Comparison of ENCODE assay signal across 14 cellular contexts in genomic region chr10:73813333-73813732, GRCh38. TPM values are rescaled to one million over a fixed set of nuclear protein-coding genes. Genes with fewer than 3 reads are reported as not detected.
A peak's percentile ranks its signal among the peaks of the same experiment; 100 is the strongest.
DNase-seq lines count a peak whose midpoint lies in the region; ATAC-seq and TF ChIP-seq lines count a peak whose summit lies in the region.
"Had no signal": no experiment of that assay in that cellular context is flagged by ENCODE, and none has a peak within 500 bp of the region (broad histone marks: within the 10 kb centered on the region; RNA-seq: fewer than 3 reads in every experiment).

No MANE protein-coding gene starts in this region.

- no peak overlapping the region for H3K14ac ChIP-seq in neuronal stem cell (ENCODE audit: low read length)

- H3K4me3 Mint-ChIP-seq in CD4-positive, alpha-beta T cell, result peak overlapping the region; percentile 84
- H3K4me3 Mint-ChIP-seq in endothelial cell (ENCODE audit: unreplicated experiment), result peak overlapping the region; percentile 81
- H3K4me3 Mint-ChIP-seq in neural crest cell, result peak overlapping the region; percentile 81
- H3K4me3 Mint-ChIP-seq in stimulated activated naive B cell treated with anti-CD40 and anti-IgM and Interleukin-4, amounts not matched to agents 10 μg/mL and 1 μg/mL and 100 μg/mL, for 72 hours, result no peak overlapping the region

- peaks cover 28% of the 10 kb centered on the region for H3K4me1 Mint-ChIP-seq in CD4-positive, alpha-beta T cell (ENCODE audit: low read depth)
- peaks cover 23% of the 10 kb centered on the region for H3K4me1 Mint-ChIP-seq in endothelial cell (ENCODE audit: unreplicated experiment)
- H3K4me1 Mint-ChIP-seq in neural crest cell, result peaks cover 13% of the 10 kb centered on the region
- H3K4me1 Mint-ChIP-seq in stimulated activated naive B cell treated with anti-CD40 and anti-IgM and Interleukin-4, amounts not matched to agents 10 μg/mL and 1 μg/mL and 100 μg/mL, for 72 hours, result peaks cover 9 to 24% of the 10 kb centered on the region in 2 donors

- H3K18ac ChIP-seq in neuronal stem cell (ENCODE audit: low read length), result no peak overlapping the region

- H3K9me3 ChIP-seq in CD4-positive, alpha-beta T cell (ENCODE audit: control insufficient read depth, low read length), result no peaks in the 10 kb centered on the region
- no peaks in the 10 kb centered on the region for H3K9me3 ChIP-seq in neuronal stem cell (replicated peaks in 1 of 2; ENCODE audit: control insufficient read depth in 2 of 2, insufficient read depth in 1 of 2, low read depth in 1 of 2, low read length in 2 of 2)

- no peak for ATAC-seq in CD4-positive, alpha-beta T cell (ENCODE audit: poor library complexity)
- no peak for ATAC-seq in stimulated activated naive B cell treated with anti-CD40 and anti-IgM and Interleukin-4, amounts not matched to agents 10 μg/mL and 1 μg/mL and 100 μg/mL, for 72 hours (replicated peaks)
- ATAC-seq: Panc1, Right ventricle myocardium inferior had no signal

- no peak overlapping the region for H2AFZ ChIP-seq in neuronal stem cell (ENCODE audit: low read length)

- no peak overlapping the region for H2BK5ac ChIP-seq in neuronal stem cell (ENCODE audit: low read length)

- H3K4me2 ChIP-seq in neuronal stem cell (ENCODE audit: insufficient read depth, low read length, poor library complexity, severe bottlenecking), result no peak overlapping the region

- TF ChIP-seq CTCF in CD4-positive, alpha-beta T cell (IDR thresholded peaks at IDR 0.05), result no peak
- TF ChIP-seq CTCF in RWPE1 (conservative IDR thresholded peaks at IDR 0.05; ENCODE audit: low read depth) (no peak), endothelial cell (IDR thresholded peaks at IDR 0.05; ENCODE audit: unreplicated experiment) (no peak), neural crest cell (conservative IDR thresholded peaks at IDR 0.05) (no peak)

- H3K79me1 ChIP-seq in neuronal stem cell (ENCODE audit: low read depth, low read length), result no peaks in the 10 kb centered on the region

- H4K8ac ChIP-seq in neuronal stem cell (ENCODE audit: low read depth, low read length), result no peak overlapping the region

- no peak overlapping the region for H3K9ac ChIP-seq in neuronal stem cell (ENCODE audit: low read depth, low read length, poor library complexity)

- POLR2A ChIA-PET in CD4-positive, alpha-beta T cell (lab: Charles Lee), result interaction anchor here (1.1 to 2.0 kb wide), 2 partner anchors 40 to 41 kb away, joined by 3 to 5 read pairs; a partner anchor contains a TSS
- POLR2A ChIA-PET in RWPE1 (lab: Yijun Ruan, JAX; ENCODE audit: low non-redundant PET), result no interaction called here

- H2BK120ac ChIP-seq in neuronal stem cell (ENCODE audit: low read depth, low read length), result no peak overlapping the region

- peaks cover 80% of the 10 kb centered on the region for H3K36me3 Mint-ChIP-seq in CD4-positive, alpha-beta T cell (ENCODE audit: low read depth)
- H3K36me3 Mint-ChIP-seq in endothelial cell (ENCODE audit: low read depth, unreplicated experiment), result peaks cover 33% of the 10 kb centered on the region
- H3K36me3 Mint-ChIP-seq in neural crest cell (ENCODE audit: low read depth), result no peaks in the 10 kb centered on the region
- H3K36me3 Mint-ChIP-seq in stimulated activated naive B cell treated with anti-CD40 and anti-IgM and Interleukin-4, amounts not matched to agents 10 μg/mL and 1 μg/mL and 100 μg/mL, for 72 hours, result peaks cover 21 to 39% of the 10 kb centered on the region in 2 donors

- H2BK15ac ChIP-seq in neuronal stem cell (ENCODE audit: low read length), result no peak overlapping the region

- no peak overlapping the region for H3K27ac ChIP-seq in CD4-positive, alpha-beta T cell (ENCODE audit: low read depth, low read length)
- H3K27ac ChIP-seq in RWPE1, result peak overlapping the region; percentile 24; the same call in 1 of the 2 replicates
- no peak overlapping the region for H3K27ac ChIP-seq in neuronal stem cell (replicated peaks; ENCODE audit: low read length)

- no peak overlapping the region for H2BK12ac ChIP-seq in neuronal stem cell (ENCODE audit: low read length)

- H3K27ac Mint-ChIP-seq in CD4-positive, alpha-beta T cell, result peak overlapping the region; percentile 80
- H3K27ac Mint-ChIP-seq in endothelial cell (ENCODE audit: unreplicated experiment) (peak overlapping the region; percentile 13), neural crest cell (ENCODE audit: unreplicated experiment) (peak overlapping the region; percentile 29)
- no peak overlapping the region for H3K27ac Mint-ChIP-seq in stimulated activated naive B cell treated with anti-CD40 and anti-IgM and Interleukin-4, amounts not matched to agents 10 μg/mL and 1 μg/mL and 100 μg/mL, for 72 hours

- H3K36me3 ChIP-seq in neuronal stem cell (replicated peaks in 1 of 2; ENCODE audit: control insufficient read depth in 2 of 2, insufficient read depth in 2 of 2, low read length in 2 of 2), result peaks cover 16 to 49% of the 10 kb centered on the region in 2 donors

- H3K27me3 Mint-ChIP-seq in CD4-positive, alpha-beta T cell, result no peaks in the 10 kb centered on the region
- H3K27me3 Mint-ChIP-seq in endothelial cell (ENCODE audit: unreplicated experiment) (peaks cover 16% of the 10 kb centered on the region), neural crest cell (ENCODE audit: low read depth) (no peaks in the 10 kb centered on the region)
- no peaks in the 10 kb centered on the region for H3K27me3 Mint-ChIP-seq in stimulated activated naive B cell treated with anti-CD40 and anti-IgM and Interleukin-4, amounts not matched to agents 10 μg/mL and 1 μg/mL and 100 μg/mL, for 72 hours

- no peak overlapping the region for H3K23ac ChIP-seq in neuronal stem cell (ENCODE audit: low read depth, low read length, poor library complexity)

- H3K9me3 Mint-ChIP-seq in CD4-positive, alpha-beta T cell, result no peaks in the 10 kb centered on the region
- H3K9me3 Mint-ChIP-seq in endothelial cell (ENCODE audit: unreplicated experiment) (no peaks in the 10 kb centered on the region), neural crest cell (no peaks in the 10 kb centered on the region)
- no peaks in the 10 kb centered on the region for H3K9me3 Mint-ChIP-seq in stimulated activated naive B cell treated with anti-CD40 and anti-IgM and Interleukin-4, amounts not matched to agents 10 μg/mL and 1 μg/mL and 100 μg/mL, for 72 hours

- H3K4me3 ChIP-seq in neuronal stem cell (ENCODE audit: low read length in 2 of 2), result no peak overlapping the region

- no peak overlapping the region for H4K91ac ChIP-seq in neuronal stem cell (ENCODE audit: low read depth, low read length, poor library complexity)

- no peaks in the 10 kb centered on the region for H3K27me3 ChIP-seq in CD4-positive, alpha-beta T cell (ENCODE audit: control insufficient read depth, insufficient read depth, low read length)
- no peaks in the 10 kb centered on the region for H3K27me3 ChIP-seq in neuronal stem cell (ENCODE audit: control insufficient read depth in 3 of 3, insufficient read depth in 3 of 3, low read depth in 1 of 3, low read length in 3 of 3)

- H3K4me1 ChIP-seq in neuronal stem cell (ENCODE audit: control insufficient read depth in 2 of 2, insufficient read depth in 1 of 2, low read depth in 1 of 2, low read length in 2 of 2), result peaks cover 0 to 6% of the 10 kb centered on the region in 2 donors

- no peak overlapping the region for H3K4ac ChIP-seq in neuronal stem cell (ENCODE audit: low read length)

- no peak for DNase-seq in CD4-positive, alpha-beta T cell
- DNase-seq in RWPE1 (ENCODE audit: low spot score), result no peak
- DNase-seq in endothelial cell (ENCODE audit: low spot score), result no peak
- no peak for DNase-seq in neural crest cell (ENCODE audit: low read depth, low spot score)
- DNase-seq in neuronal stem cell (ENCODE audit: low spot score), result no peak
- no peak for DNase-seq in mesenteric fat pad (ENCODE audit: low spot score)
- DNase-seq in stimulated activated naive B cell treated with anti-CD40 and anti-IgM and Interleukin-4, amounts not matched to agents 10 μg/mL and 1 μg/mL and 100 μg/mL, for 72 hours, result no peak
- DNase-seq: EL, NCI-H1105, NCI-H1694 treated with DMSO at 0.1 percent for 48 hours, NCI-H226, NCI-H524 treated with DMSO at 0.1 percent for 48 hours had no signal

- CTCF ChIA-PET in CD4-positive, alpha-beta T cell (lab: Charles Lee), result interaction anchor here (1.4 kb wide), 1 partner anchor 52 kb away, joined by 3 read pairs; no protein-coding TSS in a partner anchor
- CTCF ChIA-PET in RWPE1 (lab: Yijun Ruan, JAX), result no interaction called here

- intact Hi-C loops in CD4-positive, alpha-beta T cell (cut with DNase I, micrococcal nuclease), result loop anchor here in 1 of 2 experiments (2.0 to 10.0 kb wide), 3 partner anchors 67 to 1014 kb away; partner anchors contain the start of genes KAT6B and PPP3CB

- no peak overlapping the region for H2AK5ac ChIP-seq in neuronal stem cell (ENCODE audit: low read depth, low read length)

- WGBS in neuronal stem cell (ENCODE audit: extremely low coverage in 2 of 2, insufficient read length in 2 of 2, insufficient replicate concordance in 1 of 2), 2 donors, result no CpG with 5 or more reads among the region's 7 CpGs

RNA-seq across cellular contexts. Expression of gene NDST2, which starts 1.9 kb away (rescaled TPM):
- 100 to 1,000 TPM; 121 to 135 TPM for total RNA-seq in CD4-positive, alpha-beta T cell
- total RNA-seq in endothelial cell (ENCODE audit: unreplicated experiment) (32.8 TPM), neural crest cell (27.6 and 35.7 TPM in 2 replicates), mesenteric fat pad (41.6 TPM)
- 14.3 TPM for polyA plus RNA-seq in neuronal stem cell (2013, experiment 1 of 2)
- 14.9 TPM for polyA plus RNA-seq in neuronal stem cell (2013, experiment 2 of 2)

RNA-seq across cellular contexts. Expression of gene ZSWIM8, which starts 27.9 kb away (rescaled TPM):
- total RNA-seq in CD4-positive, alpha-beta T cell, result 10 to 100 TPM; 66.4 to 70.7 TPM
- total RNA-seq in endothelial cell (ENCODE audit: unreplicated experiment) (176 TPM), neural crest cell (74.9 and 75.7 TPM in 2 replicates), mesenteric fat pad (91.5 TPM)
- polyA plus RNA-seq in neuronal stem cell (2013, experiment 1 of 2), result 39.1 TPM
- polyA plus RNA-seq in neuronal stem cell (2013, experiment 2 of 2), result 45.8 TPM

RNA-seq across cellular contexts. Expression of gene CHCHD1, which starts 31.5 kb away (rescaled TPM):
- total RNA-seq in CD4-positive, alpha-beta T cell, result 1 to 10 TPM; 6.3 to 6.8 TPM
- total RNA-seq in endothelial cell (ENCODE audit: unreplicated experiment) (22.5 TPM), neural crest cell (34.8 and 38.9 TPM in 2 replicates), mesenteric fat pad (17.7 TPM)
- polyA plus RNA-seq in neuronal stem cell (2013, experiment 1 of 2), result 123 TPM
- 123 TPM for polyA plus RNA-seq in neuronal stem cell (2013, experiment 2 of 2)

Comparison
In these comparisons a context has a peak if more than half of its experiments do, and no peak if none do; other contexts are left out.
1. H3K4me3 Mint-ChIP-seq: peak in CD4-positive, alpha-beta T cell (single experiment), endothelial cell (single experiment) and neural crest cell (single experiment); none in stimulated activated naive B cell treated with anti-CD40 and anti-IgM and Interleukin-4, amounts not matched to agents 10 μg/mL and 1 μg/mL and 100 μg/mL, for 72 hours (0 of 2).